7 cellular contexts compared by ENCODE assay signal in genomic region chr7:2313450-2314208, GRCh38. TPM values are rescaled to one million over a fixed set of nuclear protein-coding genes. Genes with fewer than 3 reads are reported as not detected.
DNase-seq lines count a peak whose midpoint lies in the region; ATAC-seq and TF ChIP-seq lines count a peak whose summit lies in the region.

No MANE protein-coding gene starts in this region.

- H3K4me3 Mint-ChIP-seq in naive B cell: peak overlapping the region in 6 of 8 donors; percentile 96 to 99 (median 98)

- ATAC-seq in HG02852 (IDR thresholded peaks at IDR 0.05; ENCODE audit: unreplicated experiment): peak; percentile 18
- ATAC-seq in naive B cell (ENCODE audit: low read depth in 2 of 2): peak; percentile 0
- no peak for ATAC-seq in GM18870 (IDR thresholded peaks at IDR 0.05; ENCODE audit: unreplicated experiment)

- peak overlapping the region; percentile 93 for H3K4me3 ChIP-seq in GM12875 (ENCODE audit: low read depth, low read length)

- H3K9me3 Mint-ChIP-seq in naive B cell: no peaks in the 10 kb centered on the region

- H3K27ac ChIP-seq in epithelial cell of prostate: peak overlapping the region; percentile 73

- H3K27ac Mint-ChIP-seq in naive B cell: peak overlapping the region in 5 of 6 donors; percentile 99 to 100 (median 99)

- no peaks in the 10 kb centered on the region for H3K36me3 Mint-ChIP-seq in naive B cell

- peaks cover 25 to 56% (median 28%) of the 10 kb centered on the region in 3 donors for H3K4me1 Mint-ChIP-seq in naive B cell

- in situ Hi-C loops in SK-MEL-5 (cut with HindIII; ENCODE audit: low pct_unique_long_range_greater_than_20kb, low sequenced_read_pairs): no loop called here

- H3K27me3 Mint-ChIP-seq in naive B cell: no peaks in the 10 kb centered on the region

- no peak for TF ChIP-seq CTCF in GM12875 (IDR thresholded peaks at IDR 0.05; ENCODE audit: borderline replicate concordance, insufficient read depth, low read depth, low read length)

- DNase-seq in SK-MEL-5 (ENCODE audit: low read depth, low spot score) (peak; percentile 26), epithelial cell of prostate (ENCODE audit: low read depth, low spot score) (no peak), naive B cell (no peak)
- no peak for DNase-seq in effector CD8-positive, alpha-beta T cell (lab: John Stamatoyannopoulos, UW)

RNA-seq across cellular contexts. Expression of gene SNX8, which starts 0.6 kb away (rescaled TPM):
- 48.7 and 52.0 TPM in 2 replicates for total RNA-seq in SK-MEL-5 (2014; rRNA removed; shearing (Covaris generic))
- 110 and 142 TPM in 2 replicates for polyA plus RNA-seq in SK-MEL-5 (2015; cell fraction: cytosol; rRNA removed)
- 44.3 and 66.1 TPM in 2 replicates for polyA plus RNA-seq in SK-MEL-5 (2015; cell fraction: nucleus; rRNA removed)
- polyA plus RNA-seq in naive B cell (ENCODE audit: low read depth in 6 of 6): 100 to 1,000 TPM in 3 of 6 donors, 10 to 100 TPM in 3; 74.2 to 107 (median 96.2) TPM

RNA-seq across cellular contexts. Expression of gene EIF3B, which starts 41.0 kb away (rescaled TPM):
- total RNA-seq in SK-MEL-5 (2014; rRNA removed; shearing (Covaris generic)): 386 and 411 TPM in 2 replicates
- polyA plus RNA-seq in SK-MEL-5 (2015; cell fraction: cytosol; rRNA removed): 271 and 322 TPM in 2 replicates
- polyA plus RNA-seq in SK-MEL-5 (2015; cell fraction: nucleus; rRNA removed): 506 and 556 TPM in 2 replicates
- polyA plus RNA-seq in naive B cell (ENCODE audit: low read depth in 6 of 6): 100 to 1,000 TPM in 3 of 6 donors, 10 to 100 TPM in 3; 69.6 to 123 (median 94.4) TPM
